ENCODE assay signal across 18 cellular contexts in genomic region chr18:39485696-39486095, GRCh38.
DNase-seq lines count a peak whose midpoint lies in the region; ATAC-seq and TF ChIP-seq lines count a peak whose summit lies in the region.
"Had no signal": no experiment of that assay in that cellular context is flagged by ENCODE, and none has a peak within 500 bp of the region (broad histone marks: within the 10 kb centered on the region; RNA-seq: fewer than 3 reads in every experiment).

No MANE protein-coding gene starts in this region.

- H3K27ac Mint-ChIP-seq in nephron = peak overlapping the region in 2 of 3 experiments; percentile 26 to 46

- H3K4me3 Mint-ChIP-seq in nephron = no peak overlapping the region
- H3K4me3 Mint-ChIP-seq: CD14-positive monocyte had no signal

- in situ Hi-C loops in HAP-1 (cut with MboI; ENCODE audit: low sequenced_read_pairs) = no loop called here

- no peak for TF ChIP-seq CTCF in fibroblast of mammary gland (conservative IDR thresholded peaks at IDR 0.05; ENCODE audit: control insufficient read depth, insufficient read depth, low read depth, low read length)
- no peak for TF ChIP-seq CTCF in nephron (IDR thresholded peaks at IDR 0.05; ENCODE audit: unreplicated experiment in 3 of 3)

- H3K36me3 Mint-ChIP-seq in nephron (ENCODE audit: low read depth) = peaks cover 4% of the 10 kb centered on the region
- H3K36me3 Mint-ChIP-seq: CD14-positive monocyte had no signal

- no peak for ATAC-seq in SK-N-SH treated with all-trans-retinoic acid at 6 μM for 48 hours
- ATAC-seq in HG03045 (IDR thresholded peaks at IDR 0.05; ENCODE audit: unreplicated experiment) = no peak
- ATAC-seq: A549, Right ventricle myocardium inferior had no signal

- H3K36me3 ChIP-seq in HAP-1 (replicated peaks) = no peaks in the 10 kb centered on the region

- H3K4me3 ChIP-seq in fibroblast of mammary gland (ENCODE audit: control insufficient read depth, low read depth, low read length) (no peak overlapping the region), HAP-1 (no peak overlapping the region)
- H3K4me3 ChIP-seq: A549 had no signal

- H3K27me3 ChIP-seq in HAP-1 (ENCODE audit: low read depth) = no peaks in the 10 kb centered on the region

- H3K9me3 Mint-ChIP-seq in nephron = no peaks in the 10 kb centered on the region

- no peaks in the 10 kb centered on the region for H3K9me3 ChIP-seq in HAP-1
- H3K9me3 ChIP-seq: A549 had no signal

- H3K27me3 Mint-ChIP-seq in nephron (ENCODE audit: low read depth) = no peaks in the 10 kb centered on the region

- peaks cover 31% of the 10 kb centered on the region for H3K4me1 Mint-ChIP-seq in nephron
- H3K4me1 Mint-ChIP-seq: CD14-positive monocyte had no signal

- DNase-seq in EL = peak; percentile 51
- DNase-seq in fibroblast of mammary gland (ENCODE audit: low read depth) = peak; percentile 16
- DNase-seq in HAP-1 (ENCODE audit: low spot score in 2 of 2) = no peak
- DNase-seq in COR-L47 (lab: John Stamatoyannopoulos, UW) = no peak
- no peak for DNase-seq in nucleus accumbens (lab: John Stamatoyannopoulos, UW)
- DNase-seq: DMS153, HCEC 1CT, KG1, NCI-H1048, NCI-H1436 treated with DMSO at 0.1 percent for 48 hours, NCI-H2081, NCI-H524 had no signal

- H3K4me1 ChIP-seq in HAP-1 = no peaks in the 10 kb centered on the region
- H3K4me1 ChIP-seq: A549 had no signal

TF ChIP-seq in SK-N-SH treated with all-trans-retinoic acid at 6 μM for 48 hours, 23 proteins besides CTCF, POLR2A, EP300 and RAD21:
- TF ChIP-seq CSDC2 (CRISPR knock-in tag; IDR thresholded peaks at IDR 0.05) = no peak
- TF ChIP-seq ISL1 (CRISPR knock-in tag; IDR thresholded peaks at IDR 0.05) = peak; percentile 26; the same call in 1 of the 2 replicates
TF ChIP-seq in SK-N-SH treated with all-trans-retinoic acid at 6 μM for 48 hours: peak in this region for 1.

Comparison
In these comparisons a context has a peak if more than half of its experiments do, and no peak if none do; other contexts are left out.
1. DNase-seq: peak in EL (single experiment) and fibroblast of mammary gland (single experiment); none in HAP-1 (0 of 2), COR-L47 (single experiment) and nucleus accumbens (0 of 56).